Comparison of ENCODE assay signal across 21 cellular contexts in genomic region chr10:82440775-82441174, GRCh38.
"Had no signal": no experiment of that assay in that cellular context is flagged by ENCODE, and none has a peak within 500 bp of the region (broad histone marks: within the 10 kb centered on the region; RNA-seq: fewer than 3 reads in every experiment).

No MANE protein-coding gene starts in this region.

- H3K79me2 ChIP-seq: parathyroid adenoma had no signal

- DNase-seq: dorsolateral prefrontal cortex; effector CD4-positive, alpha-beta T cell; hypothalamus; immature natural killer cell; left ventricle myocardium superior; lower lobe of right lung; natural killer cell; sigmoid colon; spleen; stimulated activated CD4-positive, alpha-beta T cell treated with anti-CD3 and anti-CD28 coated beads, Interleukin-4, amount 100 ng/mL, for 4 hours; stimulated activated naive CD8-positive, alpha-beta T cell treated with anti-CD3 and anti-CD28 coated beads, Interleukin-15, Interleukin-2, amounts not matched to agents 100 U/mL and 50 U/mL, for 24 hours; upper lobe of left lung had no signal

- H3K4me1 ChIP-seq: lower lobe of right lung, parathyroid adenoma, right atrium auricular region, sigmoid colon, spleen, tibial nerve, upper lobe of left lung had no signal

- H3K9ac ChIP-seq: parathyroid adenoma had no signal

- H3K27ac ChIP-seq: dorsolateral prefrontal cortex, lower lobe of right lung, neutrophil, parathyroid adenoma, right atrium auricular region, sigmoid colon, spleen, thoracic aorta, tibial nerve, upper lobe of left lung had no signal

- H3K9me3 ChIP-seq: neutrophil, sigmoid colon, thoracic aorta had no signal

- H3K4me3 ChIP-seq: dorsolateral prefrontal cortex, lower lobe of right lung, right atrium auricular region, sigmoid colon, spleen, thoracic aorta, tibial nerve, upper lobe of left lung had no signal

- H3K27me3 ChIP-seq: dorsolateral prefrontal cortex, neutrophil, right atrium auricular region, sigmoid colon, spleen, tibial nerve, upper lobe of left lung had no signal

- H2AFZ ChIP-seq: parathyroid adenoma had no signal

- ATAC-seq: left ventricle myocardium superior; lower lobe of right lung; natural killer cell; stimulated activated memory B cell treated with anti-CD40 and anti-IgM and Interleukin-4, amounts not matched to agents 10 μg/mL and 1 μg/mL and 100 μg/mL, for 72 hours; stimulated activated naive CD8-positive, alpha-beta T cell treated with anti-CD3 and anti-CD28 coated beads, Interleukin-15, Interleukin-2, amounts not matched to agents 100 U/mL and 50 U/mL, for 24 hours had no signal

- H3K36me3 ChIP-seq: lower lobe of right lung, neutrophil, right atrium auricular region, sigmoid colon, spleen, thoracic aorta, tibial nerve, upper lobe of left lung had no signal

- FAIRE-seq: colon, keratinocyte, urothelium cell line had no signal
